8 cellular contexts compared by ENCODE assay signal in genomic region chr7:100082978-100083377, GRCh38. TPM values are rescaled to one million over a fixed set of nuclear protein-coding genes. Genes with fewer than 3 reads are reported as not detected.
DNase-seq lines count a peak whose midpoint lies in the region; ATAC-seq and TF ChIP-seq lines count a peak whose summit lies in the region.

No MANE protein-coding gene starts in this region.

- H3K27ac Mint-ChIP-seq in CD8-positive, alpha-beta T cell = peak overlapping the region; percentile 96
- H3K27ac Mint-ChIP-seq in central memory CD8-positive, alpha-beta T cell (ENCODE audit: low read depth) = peak overlapping the region; percentile 90
- H3K27ac Mint-ChIP-seq in nephron progenitor cell = peak overlapping the region; percentile 56

- peak overlapping the region in 1 of 2 experiments; percentile 68; a peak in 1 of 4 replicates for H4K8ac ChIP-seq in IMR-90 (ENCODE audit: low read depth in 2 of 2, low read length in 2 of 2)

- peak overlapping the region; percentile 82 for H2BK120ac ChIP-seq in IMR-90 (ENCODE audit: low read depth, low read length)

- TF ChIP-seq CTCF in CD8-positive, alpha-beta T cell (IDR thresholded peaks at IDR 0.05) = no peak
- TF ChIP-seq CTCF in IMR-90 (conservative IDR thresholded peaks at IDR 0.05; ENCODE audit: low read depth, low read length) (no peak), nephron progenitor cell (IDR thresholded peaks at IDR 0.05) (no peak)

- peaks cover 3% of the 10 kb centered on the region for H3K36me3 ChIP-seq in CD8-positive, alpha-beta T cell (ENCODE audit: insufficient read depth, low read length)
- H3K36me3 ChIP-seq in IMR-90 (ENCODE audit: control insufficient read depth, insufficient read depth, low read length) = peaks cover 16% of the 10 kb centered on the region

- H2AFZ ChIP-seq in IMR-90 (replicated peaks; ENCODE audit: low read length, poor library complexity) = peak overlapping the region; percentile 82

- CTCF ChIA-PET in CD8-positive, alpha-beta T cell (lab: Charles Lee) = interaction anchor here (0.6 to 4.5 kb wide), 6 partner anchors 17 to 169 kb away, joined by 3 to 17 read pairs (median 4); partner anchors contain the start of genes AP4M1 and MCM7
- CTCF ChIA-PET in IMR-90 (lab: Yijun Ruan, JAX) = interaction anchor here (0.6 kb wide), 1 partner anchor 132 kb away, joined by 6 read pairs; no protein-coding TSS in a partner anchor

- H3K14ac ChIP-seq in IMR-90 (replicated peaks; ENCODE audit: low read depth, low read length) = no peak overlapping the region

- TF ChIP-seq RAD21 in IMR-90 (IDR thresholded peaks at IDR 0.05; ENCODE audit: low read length) = no peak

- TF ChIP-seq POLR2A in IMR-90 (IDR thresholded peaks at IDR 0.05; ENCODE audit: low read depth, low read length) = no peak

- peaks cover 21% of the 10 kb centered on the region for H3K4me1 ChIP-seq in CD8-positive, alpha-beta T cell (ENCODE audit: insufficient read depth, low read length)
- peaks cover 15% of the 10 kb centered on the region for H3K4me1 ChIP-seq in IMR-90 (ENCODE audit: control insufficient read depth, insufficient read depth, low read length)

- H2BK5ac ChIP-seq in IMR-90 (ENCODE audit: low read depth, low read length, poor library complexity, severe bottlenecking) = peak overlapping the region; percentile 26

- no peak for DNase-seq in CD8-positive, alpha-beta T cell
- DNase-seq in IMR-90 = no peak
- DNase-seq in central memory CD8-positive, alpha-beta T cell (ENCODE audit: low spot score in 2 of 2) = no peak
- no peak for DNase-seq in nephron progenitor cell
- no peak for DNase-seq in amygdala (lab: John Stamatoyannopoulos, UW)
- DNase-seq in NCI-H146 treated with DMSO at 0.1 percent for 48 hours (lab: John Stamatoyannopoulos, UW; ENCODE audit: unreplicated experiment) = no peak
- no peak for DNase-seq in 8988T

- intact Hi-C loops in CD8-positive, alpha-beta T cell (cut with DNase I, micrococcal nuclease) = loop anchor here in 1 of 2 experiments (2.0 to 10.0 kb wide), 3 partner anchors 18 to 1172 kb away; partner anchors contain the start of genes AP4M1 and MCM7
- intact Hi-C loops in IMR-90 (cut with micrococcal nuclease) = no loop called here

- in situ Hi-C loops in IMR-90 (cut with MboI; ENCODE audit: low sequenced_read_pairs) = no loop called here

- H3K4ac ChIP-seq in IMR-90 (ENCODE audit: low read depth, low read length) = peak overlapping the region; percentile 55; the same call in 1 of the 2 replicates

- peaks cover 7 to 32% of the 10 kb centered on the region in 2 experiments for H3K79me1 ChIP-seq in IMR-90 (ENCODE audit: low read depth in 1 of 2, low read length in 2 of 2)

- no peak overlapping the region for H3K9ac ChIP-seq in IMR-90 (ENCODE audit: low read depth, low read length)

- no peak overlapping the region for H3K23ac ChIP-seq in IMR-90 (ENCODE audit: low read depth, low read length)

- H2BK15ac ChIP-seq in IMR-90 (ENCODE audit: low read depth, low read length) = peak overlapping the region; percentile 16; the same call in 2 of the 3 replicates

- peak overlapping the region; percentile 57; the same call in 1 of the 2 replicates for H2BK20ac ChIP-seq in IMR-90 (ENCODE audit: low read depth, low read length)

- no TSS peak for BruUV-seq in IMR-90 (replicated peaks; lab: Mats Ljungman, UMichigan)

- no peak overlapping the region for H3K4me3 ChIP-seq in CD8-positive, alpha-beta T cell (ENCODE audit: low read depth, low read length)
- no peak overlapping the region for H3K4me3 ChIP-seq in IMR-90 (ENCODE audit: insufficient read depth, low read depth, low read length)

- dilution Hi-C loops in IMR-90 (cut with HindIII; ENCODE audit: low sequenced_read_pairs, unreplicated experiment) = no loop called here

- no peaks in the 10 kb centered on the region for H3K27me3 Mint-ChIP-seq in CD8-positive, alpha-beta T cell (ENCODE audit: low read depth)
- no peaks in the 10 kb centered on the region for H3K27me3 Mint-ChIP-seq in central memory CD8-positive, alpha-beta T cell
- peaks cover 25% of the 10 kb centered on the region for H3K27me3 Mint-ChIP-seq in nephron progenitor cell (ENCODE audit: low read depth, poor library complexity)

- no peak overlapping the region for H3K27ac ChIP-seq in CD8-positive, alpha-beta T cell (ENCODE audit: low read depth, low read length)
- H3K27ac ChIP-seq in IMR-90 (ENCODE audit: insufficient read depth, low read length) = no peak overlapping the region

- H3K9me1 ChIP-seq in IMR-90 (ENCODE audit: insufficient read depth, low read length) = peaks cover 13% of the 10 kb centered on the region

- peaks cover 40% of the 10 kb centered on the region for H3K4me1 Mint-ChIP-seq in CD8-positive, alpha-beta T cell (ENCODE audit: low read depth)
- H3K4me1 Mint-ChIP-seq in central memory CD8-positive, alpha-beta T cell = peaks cover 34% of the 10 kb centered on the region
- peaks cover 25% of the 10 kb centered on the region for H3K4me1 Mint-ChIP-seq in nephron progenitor cell

- peak overlapping the region; percentile 65 for H2AK9ac ChIP-seq in IMR-90 (replicated peaks; ENCODE audit: low read depth, low read length, poor library complexity)

- peaks cover 21% of the 10 kb centered on the region for H4K20me1 ChIP-seq in IMR-90 (ENCODE audit: insufficient read depth, low read length)

- no peak overlapping the region for H3K18ac ChIP-seq in IMR-90 (ENCODE audit: low read depth, low read length)

- H3K36me3 Mint-ChIP-seq in CD8-positive, alpha-beta T cell = peaks cover 23% of the 10 kb centered on the region
- peaks cover 22% of the 10 kb centered on the region for H3K36me3 Mint-ChIP-seq in central memory CD8-positive, alpha-beta T cell (ENCODE audit: insufficient read depth)
- peaks cover 37% of the 10 kb centered on the region for H3K36me3 Mint-ChIP-seq in nephron progenitor cell (ENCODE audit: low read depth)

- no peaks in the 10 kb centered on the region for H3K9me3 Mint-ChIP-seq in CD8-positive, alpha-beta T cell
- no peaks in the 10 kb centered on the region for H3K9me3 Mint-ChIP-seq in central memory CD8-positive, alpha-beta T cell
- H3K9me3 Mint-ChIP-seq in nephron progenitor cell = peaks cover 36% of the 10 kb centered on the region

- WGBS in IMR-90 (ENCODE audit: extremely low coverage in 2 of 2, insufficient read length in 1 of 2), 2 experiments = no CpG with 5 or more reads among the region's 4 CpGs

- no peaks in the 10 kb centered on the region for H3K9me3 ChIP-seq in CD8-positive, alpha-beta T cell (ENCODE audit: low read length)
- no peaks in the 10 kb centered on the region for H3K9me3 ChIP-seq in IMR-90 (ENCODE audit: control insufficient read depth, insufficient read depth, low read length)

- H4K91ac ChIP-seq in IMR-90 (ENCODE audit: insufficient read depth, low read depth, low read length) = peak overlapping the region; percentile 44

- H3K4me2 ChIP-seq in IMR-90 (ENCODE audit: low read depth, low read length) = no peak overlapping the region

- H4K5ac ChIP-seq in IMR-90 (ENCODE audit: low read depth, low read length) = peak overlapping the region; percentile 41; the same call in 1 of the 2 replicates

- no peak overlapping the region for H3K56ac ChIP-seq in IMR-90 (ENCODE audit: extremely low read depth, insufficient read depth, low read length)

- POLR2A ChIA-PET in CD8-positive, alpha-beta T cell (lab: Charles Lee) = interaction anchor here (0.7 to 1.3 kb wide), 6 partner anchors 18 to 583 kb away, joined by 3 to 9 read pairs (median 4); partner anchors contain the start of genes AP4M1, MBLAC1, MCM7 and ZNF394
- POLR2A ChIA-PET in IMR-90 (lab: Charles Lee; ENCODE audit: unreplicated experiment) = no interaction called here

- peak overlapping the region; percentile 48 for H2AK5ac ChIP-seq in IMR-90 (ENCODE audit: low read depth, low read length)

- H3K27me3 ChIP-seq in CD8-positive, alpha-beta T cell (ENCODE audit: insufficient read depth, low read length) = no peaks in the 10 kb centered on the region
- no peaks in the 10 kb centered on the region for H3K27me3 ChIP-seq in IMR-90 (ENCODE audit: control insufficient read depth, insufficient read depth, low read length)

- no peak for ATAC-seq in CD8-positive, alpha-beta T cell
- ATAC-seq in IMR-90 (ENCODE audit: low read depth) (no peak), GM19452 (IDR thresholded peaks at IDR 0.05; ENCODE audit: unreplicated experiment) (no peak)
- no peak for ATAC-seq in central memory CD8-positive, alpha-beta T cell (replicated peaks; ENCODE audit: extremely low read depth, poor library complexity, severe bottlenecking)

- peak overlapping the region; percentile 94 for H3K4me3 Mint-ChIP-seq in CD8-positive, alpha-beta T cell
- peak overlapping the region; percentile 84 for H3K4me3 Mint-ChIP-seq in central memory CD8-positive, alpha-beta T cell
- H3K4me3 Mint-ChIP-seq in nephron progenitor cell = peak overlapping the region; percentile 99

TF ChIP-seq in IMR-90, 13 proteins besides CTCF, POLR2A, EP300 and RAD21 (continues in another document):
- TF ChIP-seq CEBPB (IDR thresholded peaks at IDR 0.05; ENCODE audit: low read depth, low read length) = no peak
- TF ChIP-seq BHLHE40 (IDR thresholded peaks at IDR 0.05; ENCODE audit: low read depth, low read length) = no peak
- TF ChIP-seq MAFK (IDR thresholded peaks at IDR 0.05; ENCODE audit: low read depth, low read length) = no peak

RNA-seq across cellular contexts. Expression of gene ZNF3, which starts 1.5 kb away (rescaled TPM):
- 10 to 100 TPM; 34.9 to 35.6 TPM for total RNA-seq in CD8-positive, alpha-beta T cell
- 30.8 and 33.1 TPM in 2 replicates for total RNA-seq in IMR-90 (2012; rRNA removed)
- 20.4 and 24.8 TPM in 2 replicates for polyA plus RNA-seq in IMR-90 (2012; rRNA removed)
- polyA plus RNA-seq in IMR-90 (2012; cell fraction: cytosol; rRNA removed) = 4.7 and 6.3 TPM in 2 replicates
- polyA plus RNA-seq in IMR-90 (2012; cell fraction: nucleus; rRNA removed; ENCODE audit: low replicate concordance) = 55.3 and 172 TPM in 2 replicates

RNA-seq across cellular contexts. Expression of gene COPS6, which starts 5.8 kb away (rescaled TPM):
- 10 to 100 TPM; 73.2 to 77.8 TPM for total RNA-seq in CD8-positive, alpha-beta T cell
- total RNA-seq in IMR-90 (2012; rRNA removed) = 158 and 185 TPM in 2 replicates
- 303 and 325 TPM in 2 replicates for polyA plus RNA-seq in IMR-90 (2012; rRNA removed)
- 189 and 197 TPM in 2 replicates for polyA plus RNA-seq in IMR-90 (2012; cell fraction: cytosol; rRNA removed)
- 146 and 159 TPM in 2 replicates for polyA plus RNA-seq in IMR-90 (2012; cell fraction: nucleus; rRNA removed; ENCODE audit: low replicate concordance)

RNA-seq across cellular contexts. Expression of gene MCM7, which starts 18.2 kb away (rescaled TPM):
- 10 to 100 TPM; 63.7 to 64.6 TPM for total RNA-seq in CD8-positive, alpha-beta T cell
- 130 and 137 TPM in 2 replicates for total RNA-seq in IMR-90 (2012; rRNA removed)
- 104 and 119 TPM in 2 replicates for polyA plus RNA-seq in IMR-90 (2012; rRNA removed)
- 47.2 and 71.0 TPM in 2 replicates for polyA plus RNA-seq in IMR-90 (2012; cell fraction: cytosol; rRNA removed)
- polyA plus RNA-seq in IMR-90 (2012; cell fraction: nucleus; rRNA removed; ENCODE audit: low replicate concordance) = 196 and 287 TPM in 2 replicates

RNA-seq across cellular contexts. Expression of gene AP4M1, which starts 18.5 kb away (rescaled TPM):
- total RNA-seq in CD8-positive, alpha-beta T cell = 1 to 10 TPM; 2.8 to 3.9 TPM
- 18.6 and 21.1 TPM in 2 replicates for total RNA-seq in IMR-90 (2012; rRNA removed)
- polyA plus RNA-seq in IMR-90 (2012; rRNA removed) = 20.5 and 21.4 TPM in 2 replicates
- polyA plus RNA-seq in IMR-90 (2012; cell fraction: cytosol; rRNA removed) = 17.7 and 24.6 TPM in 2 replicates
- polyA plus RNA-seq in IMR-90 (2012; cell fraction: nucleus; rRNA removed; ENCODE audit: low replicate concordance) = 52.6 and 55.7 TPM in 2 replicates

RNA-seq across cellular contexts. Expression of gene ZSCAN21, which starts 33.4 kb away (rescaled TPM):
- 1 to 10 TPM; 4.8 to 5.7 TPM for total RNA-seq in CD8-positive, alpha-beta T cell
- 13.1 and 13.3 TPM in 2 replicates for total RNA-seq in IMR-90 (2012; rRNA removed)
- polyA plus RNA-seq in IMR-90 (2012; rRNA removed) = 10.8 and 11.5 TPM in 2 replicates
- 4.9 and 6.1 TPM in 2 replicates for polyA plus RNA-seq in IMR-90 (2012; cell fraction: cytosol; rRNA removed)
- 5.6 and 14.0 TPM in 2 replicates for polyA plus RNA-seq in IMR-90 (2012; cell fraction: nucleus; rRNA removed; ENCODE audit: low replicate concordance)
